ENCODE assay signal across 28 cellular contexts in genomic region chr14:81952917-81953316, GRCh38.
"Had no signal": no experiment of that assay in that cellular context is flagged by ENCODE, and none has a peak within 500 bp of the region (broad histone marks: within the 10 kb centered on the region; RNA-seq: fewer than 3 reads in every experiment).

No MANE protein-coding gene starts in this region.

- H3K36me3 ChIP-seq: neutrophil, pancreas, right lobe of liver, sigmoid colon, suprapubic skin, tibial artery, transverse colon, vagina had no signal

- H3K27ac ChIP-seq: neutrophil, pancreas, psoas muscle, right lobe of liver, sigmoid colon, suprapubic skin, testis, tibial artery, transverse colon, vagina had no signal

- DNase-seq: naive thymus-derived CD8-positive, alpha-beta T cell; nephron progenitor cell; nucleus accumbens; psoas muscle; right lobe of liver; sigmoid colon; small intestine; stimulated activated CD4-positive, alpha-beta T cell treated with anti-CD3 and anti-CD28 coated beads, Interleukin-15, amount 100 ng/mL, for 24 hours; stimulated activated CD4-positive, alpha-beta T cell treated with anti-CD3 and anti-CD28 coated beads, Interleukin-2, amount 100 ng/mL, for 24 hours; stimulated activated CD4-positive, alpha-beta T cell treated with anti-CD3 and anti-CD28 coated beads, Interleukin-2, amount 100 ng/mL, for 48 hours; stimulated activated CD4-positive, alpha-beta T cell treated with anti-CD3 and anti-CD28 coated beads, Interleukin-4, amount 100 ng/mL, for 24 hours; stimulated activated naive CD4-positive, alpha-beta T cell; stimulated activated naive CD8-positive, alpha-beta T cell treated with anti-CD3 and anti-CD28 coated beads, Interleukin-15, amount 100 ng/mL, for 72 hours; stimulated activated naive CD8-positive, alpha-beta T cell treated with anti-CD3 and anti-CD28 coated beads, Interleukin-15, Interleukin-2, amounts not matched to agents 100 U/mL and 50 U/mL, for 24 hours; substantia nigra; testis; tibial artery; transverse colon had no signal

- H3K4me1 ChIP-seq: pancreas, psoas muscle, right lobe of liver, sigmoid colon, suprapubic skin, testis, tibial artery, transverse colon, vagina had no signal

- H3K36me3 Mint-ChIP-seq: naive thymus-derived CD8-positive, alpha-beta T cell; natural killer cell treated with Interleukin-12 subunit alpha and Interleukin-12 subunit beta and Interleukin-15 and Interleukin-18, amount 100 ng/mL, for 72 hours; stimulated activated memory B cell treated with anti-CD40 and anti-IgM and Interleukin-4, amounts not matched to agents 10 μg/mL and 1 μg/mL and 100 μg/mL, for 72 hours; type B pancreatic cell had no signal

- H3K27me3 Mint-ChIP-seq: naive thymus-derived CD8-positive, alpha-beta T cell; natural killer cell treated with Interleukin-12 subunit alpha and Interleukin-12 subunit beta and Interleukin-15 and Interleukin-18, amount 100 ng/mL, for 72 hours; progenitor cell of endocrine pancreas; stimulated activated memory B cell treated with anti-CD40 and anti-IgM and Interleukin-4, amounts not matched to agents 10 μg/mL and 1 μg/mL and 100 μg/mL, for 72 hours; stimulated activated naive CD8-positive, alpha-beta T cell treated with anti-CD3 and anti-CD28 coated beads, Interleukin-15, amount 100 ng/mL, for 72 hours; type B pancreatic cell had no signal

- H3K27ac Mint-ChIP-seq: naive thymus-derived CD8-positive, alpha-beta T cell; natural killer cell treated with Interleukin-12 subunit alpha and Interleukin-12 subunit beta and Interleukin-15 and Interleukin-18, amount 100 ng/mL, for 72 hours; nephron progenitor cell; progenitor cell of endocrine pancreas; stimulated activated memory B cell treated with anti-CD40 and anti-IgM and Interleukin-4, amounts not matched to agents 10 μg/mL and 1 μg/mL and 100 μg/mL, for 72 hours; stimulated activated naive CD8-positive, alpha-beta T cell treated with anti-CD3 and anti-CD28 coated beads, Interleukin-15, amount 100 ng/mL, for 72 hours; type B pancreatic cell had no signal

- H3K9me3 Mint-ChIP-seq: type B pancreatic cell had no signal

- H3K27me3 ChIP-seq: neutrophil, pancreas, right lobe of liver, sigmoid colon, suprapubic skin, testis, tibial artery, transverse colon, vagina had no signal

- H3K4me3 ChIP-seq: pancreas, psoas muscle, right lobe of liver, sigmoid colon, suprapubic skin, testis, tibial artery, transverse colon, vagina had no signal

- H3K4me1 Mint-ChIP-seq: naive thymus-derived CD8-positive, alpha-beta T cell; nephron progenitor cell; neural crest cell; stimulated activated memory B cell treated with anti-CD40 and anti-IgM and Interleukin-4, amounts not matched to agents 10 μg/mL and 1 μg/mL and 100 μg/mL, for 72 hours; stimulated activated naive CD8-positive, alpha-beta T cell treated with anti-CD3 and anti-CD28 coated beads, Interleukin-15, amount 100 ng/mL, for 72 hours had no signal

- ATAC-seq: naive thymus-derived CD8-positive, alpha-beta T cell; natural killer cell treated with Interleukin-12 subunit alpha and Interleukin-12 subunit beta and Interleukin-15 and Interleukin-18, amount 100 ng/mL, for 72 hours; pancreas; psoas muscle; right cardiac atrium; right lobe of liver; stimulated activated memory B cell treated with anti-CD40 and anti-IgM and Interleukin-4, amounts not matched to agents 10 μg/mL and 1 μg/mL and 100 μg/mL, for 72 hours; stimulated activated naive CD8-positive, alpha-beta T cell treated with anti-CD3 and anti-CD28 coated beads, Interleukin-15, amount 100 ng/mL, for 72 hours; stimulated activated naive CD8-positive, alpha-beta T cell treated with anti-CD3 and anti-CD28 coated beads, Interleukin-15, Interleukin-2, amounts not matched to agents 100 U/mL and 50 U/mL, for 24 hours had no signal

- H3K4me3 Mint-ChIP-seq: naive thymus-derived CD8-positive, alpha-beta T cell; natural killer cell treated with Interleukin-12 subunit alpha and Interleukin-12 subunit beta and Interleukin-15 and Interleukin-18, amount 100 ng/mL, for 72 hours; nephron progenitor cell; neural crest cell; stimulated activated memory B cell treated with anti-CD40 and anti-IgM and Interleukin-4, amounts not matched to agents 10 μg/mL and 1 μg/mL and 100 μg/mL, for 72 hours; stimulated activated naive CD8-positive, alpha-beta T cell treated with anti-CD3 and anti-CD28 coated beads, Interleukin-15, amount 100 ng/mL, for 72 hours; type B pancreatic cell had no signal

- H3K9me3 ChIP-seq: neutrophil, pancreas, psoas muscle, right lobe of liver, sigmoid colon, suprapubic skin, testis, tibial artery, transverse colon, vagina had no signal
